ENCODE assay signal across 13 cellular contexts in the genomic region with DNA sequence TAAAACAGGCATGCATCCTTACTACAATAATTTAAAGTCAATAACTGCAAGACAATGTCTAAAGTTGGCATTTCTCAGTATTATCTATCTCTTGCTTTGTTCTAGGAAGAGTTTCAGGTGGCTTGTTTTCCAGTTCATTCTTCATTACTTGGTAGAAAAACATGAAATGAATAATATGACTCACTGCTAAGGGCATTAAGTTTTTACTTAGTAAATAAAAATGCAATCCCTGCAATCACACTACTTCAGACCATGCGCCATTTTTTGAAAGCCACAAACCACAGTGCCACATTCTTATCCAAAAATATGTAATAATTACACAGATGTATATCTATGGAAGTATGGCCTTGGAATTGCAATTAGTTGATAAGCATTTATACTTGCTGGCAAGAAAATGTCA. TPM values are rescaled to one million over a fixed set of nuclear protein-coding genes. Genes with fewer than 3 reads are reported as not detected.
A peak's percentile ranks its signal among the peaks of the same experiment; 100 is the strongest.
DNase-seq lines count a peak whose midpoint lies in the region; ATAC-seq and TF ChIP-seq lines count a peak whose summit lies in the region.
"Had no signal": no experiment of that assay in that cellular context is flagged by ENCODE, and none has a peak within 500 bp of the region (broad histone marks: within the 10 kb centered on the region; RNA-seq: fewer than 3 reads in every experiment).

No MANE protein-coding gene starts in this region.

- H3K9me3 Mint-ChIP-seq in activated CD8-positive, alpha-beta memory T cell treated with anti-CD3 and anti-CD28 coated beads, Interleukin-2, amount 10 ng/mL, durations not matched to agents 7 days and 5 days (ENCODE audit: low read depth) = no peaks in the 10 kb centered on the region
- no peaks in the 10 kb centered on the region for H3K9me3 Mint-ChIP-seq in stimulated activated effector memory CD8-positive, alpha-beta T cell treated with anti-CD3 and anti-CD28 coated beads, Interleukin-12 subunit alpha, Interleukin-12 subunit beta, amount 100 ng/mL, for 72 hours

- H3K27me3 ChIP-seq in dorsolateral prefrontal cortex = no peaks in the 10 kb centered on the region
- H3K27me3 ChIP-seq: upper lobe of right lung had no signal

- CTCF ChIA-PET in activated CD8-positive, alpha-beta memory T cell treated with anti-CD3 and anti-CD28 coated beads, Interleukin-2, amount 10 ng/mL, durations not matched to agents 7 days and 5 days (lab: Charles Lee) = no interaction called here
- CTCF ChIA-PET in HEK293T (lab: Yijun Ruan, JAX) = no interaction called here

- H3K4me1 Mint-ChIP-seq in activated CD8-positive, alpha-beta memory T cell treated with anti-CD3 and anti-CD28 coated beads, Interleukin-2, amount 10 ng/mL, durations not matched to agents 7 days and 5 days = peaks cover 50% of the 10 kb centered on the region
- H3K4me1 Mint-ChIP-seq in stimulated activated effector memory CD8-positive, alpha-beta T cell treated with anti-CD3 and anti-CD28 coated beads, Interleukin-12 subunit alpha, Interleukin-12 subunit beta, amount 100 ng/mL, for 72 hours = peaks cover 76% of the 10 kb centered on the region

- POLR2A ChIA-PET in HEK293T (lab: Yijun Ruan, JAX) = no interaction called here

- no peak overlapping the region for H3K4me3 Mint-ChIP-seq in activated CD8-positive, alpha-beta memory T cell treated with anti-CD3 and anti-CD28 coated beads, Interleukin-2, amount 10 ng/mL, durations not matched to agents 7 days and 5 days
- peak overlapping the region; percentile 3 for H3K4me3 Mint-ChIP-seq in stimulated activated effector memory CD8-positive, alpha-beta T cell treated with anti-CD3 and anti-CD28 coated beads, Interleukin-12 subunit alpha, Interleukin-12 subunit beta, amount 100 ng/mL, for 72 hours

- H3K4me3 ChIP-seq in fibroblast of pulmonary artery (replicated peaks; ENCODE audit: low read depth, low read length) (no peak overlapping the region), dorsolateral prefrontal cortex (peak overlapping the region in 1 of 59 donors; percentile 5)
- H3K4me3 ChIP-seq: lung, upper lobe of right lung had no signal

- ATAC-seq in activated CD8-positive, alpha-beta memory T cell treated with anti-CD3 and anti-CD28 coated beads, Interleukin-2, amount 10 ng/mL, durations not matched to agents 7 days and 5 days = peak; percentile 27
- peak; percentile 57 for ATAC-seq in SK-N-SH treated with all-trans-retinoic acid at 6 μM for 48 hours
- peak; percentile 79 for ATAC-seq in stimulated activated effector memory CD8-positive, alpha-beta T cell treated with anti-CD3 and anti-CD28 coated beads, Interleukin-12 subunit alpha, Interleukin-12 subunit beta, amount 100 ng/mL, for 72 hours
- ATAC-seq: upper lobe of right lung had no signal

- no peak for TF ChIP-seq CTCF in fibroblast of pulmonary artery (IDR thresholded peaks at IDR 0.05; ENCODE audit: low read length, missing control alignments)
- no peak for TF ChIP-seq CTCF in dorsolateral prefrontal cortex (IDR thresholded peaks at IDR 0.05 in 54 of 56, conservative IDR thresholded peaks at IDR 0.05 in 2 of 56; ENCODE audit: low read depth in 1 of 56, partially characterized antibody in 56 of 56)

- H3K27ac ChIP-seq in dorsolateral prefrontal cortex = peak overlapping the region in 1 of 59 donors; percentile 18
- H3K27ac ChIP-seq: upper lobe of right lung had no signal

- no peak overlapping the region for H3K27ac Mint-ChIP-seq in activated CD8-positive, alpha-beta memory T cell treated with anti-CD3 and anti-CD28 coated beads, Interleukin-2, amount 10 ng/mL, durations not matched to agents 7 days and 5 days
- peak overlapping the region; percentile 50 for H3K27ac Mint-ChIP-seq in stimulated activated effector memory CD8-positive, alpha-beta T cell treated with anti-CD3 and anti-CD28 coated beads, Interleukin-12 subunit alpha, Interleukin-12 subunit beta, amount 100 ng/mL, for 72 hours

- peaks cover 4% of the 10 kb centered on the region for H3K27me3 Mint-ChIP-seq in activated CD8-positive, alpha-beta memory T cell treated with anti-CD3 and anti-CD28 coated beads, Interleukin-2, amount 10 ng/mL, durations not matched to agents 7 days and 5 days

- H3K36me3 Mint-ChIP-seq in activated CD8-positive, alpha-beta memory T cell treated with anti-CD3 and anti-CD28 coated beads, Interleukin-2, amount 10 ng/mL, durations not matched to agents 7 days and 5 days = peaks cover 3% of the 10 kb centered on the region
- no peaks in the 10 kb centered on the region for H3K36me3 Mint-ChIP-seq in stimulated activated effector memory CD8-positive, alpha-beta T cell treated with anti-CD3 and anti-CD28 coated beads, Interleukin-12 subunit alpha, Interleukin-12 subunit beta, amount 100 ng/mL, for 72 hours

- no peak for DNase-seq in activated CD8-positive, alpha-beta memory T cell treated with anti-CD3 and anti-CD28 coated beads, Interleukin-2, amount 10 ng/mL, durations not matched to agents 7 days and 5 days
- no peak for DNase-seq in activated CD8-positive, alpha-beta memory T cell treated with anti-CD3 and anti-CD28 coated beads for 24 hours
- DNase-seq in fibroblast of pulmonary artery (ENCODE audit: low read depth) (peak; percentile 39), dorsolateral prefrontal cortex (no peak), SKM-1 treated with dmso at 0.1 percent for 144 hours (lab: John Stamatoyannopoulos, UW; ENCODE audit: unreplicated experiment) (no peak), HEK293T (ENCODE audit: extremely low spot score) (no peak)
- DNase-seq in stimulated activated effector memory CD8-positive, alpha-beta T cell treated with anti-CD3 and anti-CD28 coated beads, Interleukin-12 subunit alpha, Interleukin-12 subunit beta, amount 100 ng/mL, for 72 hours (ENCODE audit: low spot score in 2 of 2) = no peak
- DNase-seq: ACHN, glutamatergic neuron, NCI-H524, upper lobe of right lung had no signal

- intact Hi-C loops in dorsolateral prefrontal cortex (cut with DNase I) = no loop called here

TF ChIP-seq in SK-N-SH treated with all-trans-retinoic acid at 6 μM for 48 hours, 23 proteins besides CTCF, POLR2A, EP300 and RAD21 (continues in another document):
- TF ChIP-seq, protein P1, sequence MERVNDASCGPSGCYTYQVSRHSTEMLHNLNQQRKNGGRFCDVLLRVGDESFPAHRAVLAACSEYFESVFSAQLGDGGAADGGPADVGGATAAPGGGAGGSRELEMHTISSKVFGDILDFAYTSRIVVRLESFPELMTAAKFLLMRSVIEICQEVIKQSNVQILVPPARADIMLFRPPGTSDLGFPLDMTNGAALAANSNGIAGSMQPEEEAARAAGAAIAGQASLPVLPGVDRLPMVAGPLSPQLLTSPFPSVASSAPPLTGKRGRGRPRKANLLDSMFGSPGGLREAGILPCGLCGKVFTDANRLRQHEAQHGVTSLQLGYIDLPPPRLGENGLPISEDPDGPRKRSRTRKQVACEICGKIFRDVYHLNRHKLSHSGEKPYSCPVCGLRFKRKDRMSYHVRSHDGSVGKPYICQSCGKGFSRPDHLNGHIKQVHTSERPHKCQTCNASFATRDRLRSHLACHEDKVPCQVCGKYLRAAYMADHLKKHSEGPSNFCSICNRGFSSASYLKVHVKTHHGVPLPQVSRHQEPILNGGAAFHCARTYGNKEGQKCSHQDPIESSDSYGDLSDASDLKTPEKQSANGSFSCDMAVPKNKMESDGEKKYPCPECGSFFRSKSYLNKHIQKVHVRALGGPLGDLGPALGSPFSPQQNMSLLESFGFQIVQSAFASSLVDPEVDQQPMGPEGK (CRISPR knock-in tag; IDR thresholded peaks at IDR 0.05; ENCODE audit: borderline replicate concordance) = no peak
- TF ChIP-seq GLIS3 (CRISPR knock-in tag; IDR thresholded peaks at IDR 0.05) (no peak), ZNF565 (CRISPR knock-in tag; conservative IDR thresholded peaks at IDR 0.05; ENCODE audit: low read depth) (no peak), TCF4 (CRISPR knock-in tag; IDR thresholded peaks at IDR 0.05; ENCODE audit: borderline replicate concordance) (no peak), ESRRG (CRISPR knock-in tag; IDR thresholded peaks at IDR 0.05) (no peak), RARB (CRISPR knock-in tag; IDR thresholded peaks at IDR 0.05) (no peak)

TF ChIP-seq in HEK293T, 16 proteins besides CTCF, POLR2A, EP300 and RAD21:
- TF ChIP-seq TARDBP (IDR thresholded peaks at IDR 0.05) (no peak), FOXK2 (IDR thresholded peaks at IDR 0.05) (no peak), ZNF384 (IDR thresholded peaks at IDR 0.05) (no peak), L3MBTL2 (conservative IDR thresholded peaks at IDR 0.05) (no peak), FOXA1 (IDR thresholded peaks at IDR 0.05) (no peak), NFRKB (IDR thresholded peaks at IDR 0.05) (no peak), LEF1 (IDR thresholded peaks at IDR 0.05; ENCODE audit: borderline replicate concordance) (no peak), ARNT (IDR thresholded peaks at IDR 0.05) (no peak), SUZ12 (IDR thresholded peaks at IDR 0.05) (no peak), BHLHE40 (IDR thresholded peaks at IDR 0.05; ENCODE audit: borderline replicate concordance) (no peak), SP1 (IDR thresholded peaks at IDR 0.05) (no peak), CTBP1 (IDR thresholded peaks at IDR 0.05; ENCODE audit: borderline replicate concordance) (no peak), HDGF (IDR thresholded peaks at IDR 0.05; ENCODE audit: borderline replicate concordance) (no peak), ELF4 (IDR thresholded peaks at IDR 0.05) (no peak), FOXM1 (IDR thresholded peaks at IDR 0.05; ENCODE audit: borderline replicate concordance) (no peak)
- TF ChIP-seq, protein P2, sequence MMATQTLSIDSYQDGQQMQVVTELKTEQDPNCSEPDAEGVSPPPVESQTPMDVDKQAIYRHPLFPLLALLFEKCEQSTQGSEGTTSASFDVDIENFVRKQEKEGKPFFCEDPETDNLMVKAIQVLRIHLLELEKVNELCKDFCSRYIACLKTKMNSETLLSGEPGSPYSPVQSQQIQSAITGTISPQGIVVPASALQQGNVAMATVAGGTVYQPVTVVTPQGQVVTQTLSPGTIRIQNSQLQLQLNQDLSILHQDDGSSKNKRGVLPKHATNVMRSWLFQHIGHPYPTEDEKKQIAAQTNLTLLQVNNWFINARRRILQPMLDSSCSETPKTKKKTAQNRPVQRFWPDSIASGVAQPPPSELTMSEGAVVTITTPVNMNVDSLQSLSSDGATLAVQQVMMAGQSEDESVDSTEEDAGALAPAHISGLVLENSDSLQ (IDR thresholded peaks at IDR 0.05) = no peak
TF ChIP-seq in HEK293T: peak in this region for 0.

RNA-seq across cellular contexts. Expression of a gene that starts 55.4 kb away (rescaled TPM):
- total RNA-seq in activated CD8-positive, alpha-beta memory T cell treated with anti-CD3 and anti-CD28 coated beads, Interleukin-2, amount 10 ng/mL, durations not matched to agents 7 days and 5 days = 10 to 100 TPM; 49.2 to 53.2 TPM
- 100 to 1,000 TPM in 50 of 120 experiments, 10 to 100 TPM in 70; 67.1 to 131 (median 97.4) TPM for total RNA-seq in dorsolateral prefrontal cortex

Comparison
In these comparisons a context has a peak if more than half of its experiments do, and no peak if none do; other contexts are left out.
1. ATAC-seq: peak in every context shown above with its lines; median percentile 79 in stimulated activated effector memory CD8-positive, alpha-beta T cell treated with anti-CD3 and anti-CD28 coated beads, Interleukin-12 subunit alpha, Interleukin-12 subunit beta, amount 100 ng/mL, for 72 hours; 57 in SK-N-SH treated with all-trans-retinoic acid at 6 μM for 48 hours; 27 in activated CD8-positive, alpha-beta memory T cell treated with anti-CD3 and anti-CD28 coated beads, Interleukin-2, amount 10 ng/mL, durations not matched to agents 7 days and 5 days.